In genomic region chr1:91803847-91804545, GRCh38 we compare ENCODE assay signal across 8 cellular contexts.
DNase-seq lines count a peak whose midpoint lies in the region; ATAC-seq, FAIRE-seq and TF ChIP-seq lines count a peak whose summit lies in the region.
"Had no signal": no experiment of that assay in that cellular context is flagged by ENCODE, and none has a peak within 500 bp of the region (broad histone marks: within the 10 kb centered on the region; RNA-seq: fewer than 3 reads in every experiment).

No MANE protein-coding gene starts in this region.

- WGBS in K562 (ENCODE audit: insufficient coverage, low coverage, missing lambda C conversion rate): 10% methylated on average over 6 of the region's 6 CpGs
- 28 to 34% (median 30%) methylated on average over 6 of the region's 6 CpGs for WGBS in small intestine, 3 donors

- H3K9me3 Mint-ChIP-seq in WTC11: no peaks in the 10 kb centered on the region

- ATAC-seq in GM19397 (IDR thresholded peaks at IDR 0.05; ENCODE audit: unreplicated experiment): peak; percentile 84
- peak; percentile 82 for ATAC-seq in HG03196 (IDR thresholded peaks at IDR 0.05; ENCODE audit: unreplicated experiment)
- ATAC-seq in T-helper 17 cell: peak; percentile 70
- peak; percentile 75 for ATAC-seq in K562
- no peak for ATAC-seq in WTC11

- H3K27ac ChIP-seq in K562 (ENCODE audit: extremely low read depth, low read depth, low read length) (peak overlapping the region; percentile 60), small intestine (ENCODE audit: low read depth in 1 of 2, low read length in 1 of 2) (peak overlapping the region in 1 of 2 donors; percentile 61)
- H3K27ac ChIP-seq: cardiac muscle cell had no signal

- peak overlapping the region; percentile 40 to 74; a peak in 3 of 4 replicates for H3K9ac ChIP-seq in K562 (ENCODE audit: insufficient read depth in 1 of 2, low read depth in 2 of 2, low read length in 2 of 2)

- H2AFZ ChIP-seq in K562 (ENCODE audit: low read depth, low read length): peak overlapping the region; percentile 60

- H3K4me3 Mint-ChIP-seq in T-helper 17 cell: peak overlapping the region; percentile 85
- no peak overlapping the region for H3K4me3 Mint-ChIP-seq in WTC11

- H3K9me3 ChIP-seq in T-helper 17 cell (ENCODE audit: control insufficient read depth, low read length, poor library complexity, severe bottlenecking): no peaks in the 10 kb centered on the region
- no peaks in the 10 kb centered on the region for H3K9me3 ChIP-seq in K562 (replicated peaks; ENCODE audit: control insufficient read depth, insufficient read depth, low read depth, low read length)
- H3K9me3 ChIP-seq in small intestine (ENCODE audit: control insufficient read depth, low read depth): no peaks in the 10 kb centered on the region

- FAIRE-seq in K562 (lab: Jason Lieb, UNC): peak; percentile 98
- no peak for FAIRE-seq in small intestine (lab: Jason Lieb, UNC)

- CTCF ChIA-PET in K562 (lab: Yijun Ruan, JAX; ENCODE audit: low intra/inter-chr PET ratio): interaction anchor here (0.6 kb wide), 1 partner anchor 24 kb away, joined by 4 read pairs; no protein-coding TSS in a partner anchor
- CTCF ChIA-PET in WTC11 (lab: Charles Lee): no interaction called here

- H3K27ac Mint-ChIP-seq in T-helper 17 cell (peak overlapping the region; percentile 100), WTC11 (no peak overlapping the region)

- H3K36me3 ChIP-seq in K562 (ENCODE audit: control insufficient read depth, insufficient read depth, low read length): no peaks in the 10 kb centered on the region; the same call in 2 of the 3 replicates
- no peaks in the 10 kb centered on the region for H3K36me3 ChIP-seq in small intestine (ENCODE audit: control insufficient read depth in 2 of 2, insufficient read depth in 2 of 2, low read length in 2 of 2)
- H3K36me3 ChIP-seq: cardiac muscle cell had no signal

- intact Hi-C loops in K562 (cut with micrococcal nuclease): loop anchor here (1.0 to 5.0 kb wide), 6 partner anchors 72 to 248 kb away; partner anchors contain the start of gene TGFBR3

- H3K27me3 Mint-ChIP-seq in T-helper 17 cell (no peaks in the 10 kb centered on the region), WTC11 (ENCODE audit: low read depth) (no peaks in the 10 kb centered on the region)

- H3K4me3 ChIP-seq in K562: no peak overlapping the region
- no peak overlapping the region for H3K4me3 ChIP-seq in small intestine (ENCODE audit: low read depth in 1 of 2, low read length in 2 of 2)
- H3K4me3 ChIP-seq: cardiac muscle cell had no signal

- no peaks in the 10 kb centered on the region for H3K9me1 ChIP-seq in K562 (ENCODE audit: control insufficient read depth, insufficient read depth, low read length)

- H3K27me3 ChIP-seq in K562 (ENCODE audit: control insufficient read depth in 2 of 2, insufficient read depth in 2 of 2, low read length in 2 of 2) (no peaks in the 10 kb centered on the region), small intestine (ENCODE audit: control insufficient read depth in 2 of 2, insufficient read depth in 2 of 2, low read length in 2 of 2) (no peaks in the 10 kb centered on the region)
- H3K27me3 ChIP-seq: cardiac muscle cell had no signal

- H3K4me1 Mint-ChIP-seq in T-helper 17 cell (peaks cover 44% of the 10 kb centered on the region), WTC11 (peaks cover 20% of the 10 kb centered on the region)

- H4K20me1 ChIP-seq in K562 (replicated peaks; ENCODE audit: control insufficient read depth, insufficient read depth, low read length): peaks cover 18% of the 10 kb centered on the region

- peak; percentile 75; the same call in 1 of the 2 replicates for TF ChIP-seq EP300 in K562 (IDR thresholded peaks at IDR 0.05; ENCODE audit: low read length)

- in situ Hi-C loops in K562 (cut with MboI): no loop called here

- POLR2A ChIA-PET in K562 (lab: Yijun Ruan, JAX) (interaction anchor here (0.6 to 0.9 kb wide), 4 partner anchors 9 to 43 kb away, joined by 3 to 4 read pairs (median 3); no protein-coding TSS in a partner anchor), WTC11 (lab: Charles Lee) (no interaction called here)

- H3K4me1 ChIP-seq in K562 (replicated peaks in 1 of 2; ENCODE audit: control insufficient read depth in 2 of 2, insufficient read depth in 2 of 2, low read length in 2 of 2) (peaks cover 27 to 29% of the 10 kb centered on the region in 2 experiments), small intestine (ENCODE audit: control insufficient read depth in 2 of 2, insufficient read depth in 1 of 2, low read depth in 1 of 2, low read length in 1 of 2) (peaks cover 0 to 13% of the 10 kb centered on the region in 2 donors)

- H3K79me2 ChIP-seq in K562 (ENCODE audit: control insufficient read depth, insufficient read depth, low read length): peaks cover 12% of the 10 kb centered on the region; the same call in 1 of the 3 replicates

- no peak for TF ChIP-seq POLR2A in K562 (conservative IDR thresholded peaks at IDR 0.05)

- no peaks in the 10 kb centered on the region for H3K36me3 Mint-ChIP-seq in T-helper 17 cell (ENCODE audit: low read depth)
- no peaks in the 10 kb centered on the region for H3K36me3 Mint-ChIP-seq in WTC11

- peak overlapping the region; percentile 68 for H3K4me2 ChIP-seq in K562 (ENCODE audit: insufficient read depth, low read length)

- BruUV-seq in K562 (replicated peaks; lab: Mats Ljungman, UMichigan): no TSS peak

- no peak for TF ChIP-seq RAD21 in K562 (CRISPR knock-in tag; conservative IDR thresholded peaks at IDR 0.05 in 1 of 2, IDR thresholded peaks at IDR 0.05 in 1 of 2)

- DNase-seq in T-helper 17 cell (peak; percentile 36 to 61 (median 50)), K562 (ENCODE audit: extremely low read depth in 1 of 4, low spot score in 3 of 4) (peak in 2 of 4 experiments; percentile 65 to 83), small intestine (peak; percentile 56), hepatic stellate cell (ENCODE audit: low spot score) (no peak), WTC11 (ENCODE audit: low spot score) (no peak)

- TF ChIP-seq CTCF in K562 (IDR thresholded peaks at IDR 0.05 in 2 of 3, conservative IDR thresholded peaks at IDR 0.05 in 1 of 3; ENCODE audit: insufficient read depth in 2 of 3, low read depth in 1 of 3, low read length in 3 of 3) (no peak), WTC11 (IDR thresholded peaks at IDR 0.05) (no peak)

TF ChIP-seq in K562, 482 proteins besides CTCF, POLR2A, EP300 and RAD21 (continues in another document):
- TF ChIP-seq ELK3 (CRISPR knock-in tag; IDR thresholded peaks at IDR 0.05) (no peak), POLR2AphosphoS5 (IDR thresholded peaks at IDR 0.05; ENCODE audit: control insufficient read depth, insufficient read depth, low read depth, low read length) (peak; percentile 64), PHF20 (IDR thresholded peaks at IDR 0.05; ENCODE audit: partially characterized antibody) (no peak), PKNOX1 (IDR thresholded peaks at IDR 0.05) (peak; percentile 80), TCF3 (CRISPR knock-in tag; IDR thresholded peaks at IDR 0.05) (peak; percentile 78), LARP7 (IDR thresholded peaks at IDR 0.05) (no peak), NCOR1 (IDR thresholded peaks at IDR 0.05) (peak; percentile 51; the same call in 1 of the 2 replicates), BHLHE40 (IDR thresholded peaks at IDR 0.05; ENCODE audit: low read length) (peak; percentile 69)

TF ChIP-seq in WTC11, 78 proteins besides CTCF, POLR2A, EP300 and RAD21 (continues in another document):
- TF ChIP-seq ZNF138 (CRISPR knock-in tag; conservative IDR thresholded peaks at IDR 0.05) (no peak), ZNF416 (CRISPR knock-in tag; IDR thresholded peaks at IDR 0.05) (no peak), ZNF532 (CRISPR knock-in tag; IDR thresholded peaks at IDR 0.05; ENCODE audit: borderline replicate concordance) (no peak), CREM (CRISPR knock-in tag; IDR thresholded peaks at IDR 0.05) (no peak), ZNF671 (CRISPR knock-in tag; IDR thresholded peaks at IDR 0.05) (no peak), EMX1 (CRISPR knock-in tag; IDR thresholded peaks at IDR 0.05) (no peak)

Comparison
In these comparisons a context has a peak if more than half of its experiments do, and no peak if none do; other contexts are left out.
1. DNase-seq: peak in T-helper 17 cell (3 of 3) and small intestine (single experiment); none in hepatic stellate cell (single experiment) and WTC11 (single experiment).